ENCODE assay signal across 9 cellular contexts in genomic region chr16:71927383-71927782, GRCh38. TPM values are rescaled to one million over a fixed set of nuclear protein-coding genes. Genes with fewer than 3 reads are reported as not detected.
A peak's percentile ranks its signal among the peaks of the same experiment; 100 is the strongest.
DNase-seq lines count a peak whose midpoint lies in the region; ATAC-seq and TF ChIP-seq lines count a peak whose summit lies in the region.
"Had no signal": no experiment of that assay in that cellular context is flagged by ENCODE, and none has a peak within 500 bp of the region (broad histone marks: within the 10 kb centered on the region; RNA-seq: fewer than 3 reads in every experiment).

No MANE protein-coding gene starts in this region.

- DNase-seq in CD8-positive, alpha-beta T cell: no peak
- DNase-seq in NCI-H446 treated with DMSO at 0.1 percent for 48 hours (lab: John Stamatoyannopoulos, UW) (peak; percentile 69), epithelial cell of proximal tubule (ENCODE audit: low read depth) (peak; percentile 59), non-pigmented ciliary epithelial cell (ENCODE audit: low read depth) (peak; percentile 68), T-helper 9 cell (no peak), NCI-H2107 (lab: John Stamatoyannopoulos, UW) (no peak)
- DNase-seq: activated naive CD8-positive, alpha-beta T cell treated with anti-CD3 and anti-CD28 coated beads, Interleukin-2, amount 10 ng/mL, durations not matched to agents 7 days and 5 days had no signal

- H3K9me3 Mint-ChIP-seq in CD8-positive, alpha-beta T cell: no peaks in the 10 kb centered on the region
- H3K9me3 Mint-ChIP-seq in stimulated activated memory B cell treated with anti-CD40 and anti-IgM and Interleukin-4, amounts not matched to agents 10 μg/mL and 1 μg/mL and 100 μg/mL, for 72 hours: no peaks in the 10 kb centered on the region
- H3K9me3 Mint-ChIP-seq: activated naive CD8-positive, alpha-beta T cell treated with anti-CD3 and anti-CD28 coated beads, Interleukin-2, amount 10 ng/mL, durations not matched to agents 7 days and 5 days had no signal

- peak overlapping the region; percentile 30 for H3K27ac Mint-ChIP-seq in CD8-positive, alpha-beta T cell
- H3K27ac Mint-ChIP-seq in stimulated activated memory B cell treated with anti-CD40 and anti-IgM and Interleukin-4, amounts not matched to agents 10 μg/mL and 1 μg/mL and 100 μg/mL, for 72 hours: no peak overlapping the region

- H3K9me3 ChIP-seq in CD8-positive, alpha-beta T cell (ENCODE audit: low read length): no peaks in the 10 kb centered on the region

- H3K27ac ChIP-seq in CD8-positive, alpha-beta T cell (ENCODE audit: low read depth, low read length): no peak overlapping the region

- intact Hi-C loops in CD8-positive, alpha-beta T cell (cut with DNase I, micrococcal nuclease): no loop called here

- H3K27me3 ChIP-seq in CD8-positive, alpha-beta T cell (ENCODE audit: insufficient read depth, low read length): no peaks in the 10 kb centered on the region

- TF ChIP-seq CTCF in CD8-positive, alpha-beta T cell (IDR thresholded peaks at IDR 0.05): no peak
- no peak for TF ChIP-seq CTCF in epithelial cell of proximal tubule (conservative IDR thresholded peaks at IDR 0.05; ENCODE audit: low read depth, low read length)

- peaks cover 80% of the 10 kb centered on the region for H3K36me3 Mint-ChIP-seq in CD8-positive, alpha-beta T cell
- H3K36me3 Mint-ChIP-seq in stimulated activated memory B cell treated with anti-CD40 and anti-IgM and Interleukin-4, amounts not matched to agents 10 μg/mL and 1 μg/mL and 100 μg/mL, for 72 hours: peaks cover 35% of the 10 kb centered on the region

- CTCF ChIA-PET in CD8-positive, alpha-beta T cell (lab: Charles Lee): no interaction called here

- H3K4me3 ChIP-seq in CD8-positive, alpha-beta T cell (ENCODE audit: low read depth, low read length): no peak overlapping the region
- no peak overlapping the region for H3K4me3 ChIP-seq in epithelial cell of proximal tubule (ENCODE audit: low read depth, low read length)

- H3K27me3 Mint-ChIP-seq in CD8-positive, alpha-beta T cell (ENCODE audit: low read depth): no peaks in the 10 kb centered on the region
- no peaks in the 10 kb centered on the region for H3K27me3 Mint-ChIP-seq in stimulated activated memory B cell treated with anti-CD40 and anti-IgM and Interleukin-4, amounts not matched to agents 10 μg/mL and 1 μg/mL and 100 μg/mL, for 72 hours
- H3K27me3 Mint-ChIP-seq: activated naive CD8-positive, alpha-beta T cell treated with anti-CD3 and anti-CD28 coated beads, Interleukin-2, amount 10 ng/mL, durations not matched to agents 7 days and 5 days had no signal

- ATAC-seq in CD8-positive, alpha-beta T cell: no peak
- ATAC-seq in HG02970 (IDR thresholded peaks at IDR 0.05; ENCODE audit: low FRiP score, unreplicated experiment): no peak
- no peak for ATAC-seq in stimulated activated memory B cell treated with anti-CD40 and anti-IgM and Interleukin-4, amounts not matched to agents 10 μg/mL and 1 μg/mL and 100 μg/mL, for 72 hours

- no peak overlapping the region for H3K4me3 Mint-ChIP-seq in CD8-positive, alpha-beta T cell
- H3K4me3 Mint-ChIP-seq in stimulated activated memory B cell treated with anti-CD40 and anti-IgM and Interleukin-4, amounts not matched to agents 10 μg/mL and 1 μg/mL and 100 μg/mL, for 72 hours: no peak overlapping the region
- H3K4me3 Mint-ChIP-seq: activated naive CD8-positive, alpha-beta T cell treated with anti-CD3 and anti-CD28 coated beads, Interleukin-2, amount 10 ng/mL, durations not matched to agents 7 days and 5 days had no signal

- peaks cover 18% of the 10 kb centered on the region for H3K4me1 Mint-ChIP-seq in CD8-positive, alpha-beta T cell (ENCODE audit: low read depth)
- peaks cover 7% of the 10 kb centered on the region for H3K4me1 Mint-ChIP-seq in stimulated activated memory B cell treated with anti-CD40 and anti-IgM and Interleukin-4, amounts not matched to agents 10 μg/mL and 1 μg/mL and 100 μg/mL, for 72 hours

- no peaks in the 10 kb centered on the region for H3K4me1 ChIP-seq in CD8-positive, alpha-beta T cell (ENCODE audit: insufficient read depth, low read length)

- peaks cover 38% of the 10 kb centered on the region for H3K36me3 ChIP-seq in CD8-positive, alpha-beta T cell (ENCODE audit: insufficient read depth, low read length)

- POLR2A ChIA-PET in CD8-positive, alpha-beta T cell (lab: Charles Lee): no interaction called here

RNA-seq across cellular contexts. Expression of gene IST1, which starts 32.1 kb away (rescaled TPM):
- 100 to 1,000 TPM; 460 to 476 TPM for total RNA-seq in CD8-positive, alpha-beta T cell
- 145 and 211 TPM in 2 replicates for total RNA-seq in epithelial cell of proximal tubule

RNA-seq across cellular contexts. Expression of gene ZNF821, which starts 43.4 kb away (rescaled TPM):
- 10 to 100 TPM in 1 of 2 experiments, 1 to 10 TPM in 1; 8.4 to 10.1 TPM for total RNA-seq in CD8-positive, alpha-beta T cell
- total RNA-seq in epithelial cell of proximal tubule: 6.4 and 17.6 TPM in 2 replicates

Comparison
In these comparisons a context has a peak if more than half of its experiments do, and no peak if none do; other contexts are left out.
1. DNase-seq: peak in NCI-H446 treated with DMSO at 0.1 percent for 48 hours (single experiment), epithelial cell of proximal tubule (single experiment) and non-pigmented ciliary epithelial cell (single experiment); none in CD8-positive, alpha-beta T cell (0 of 7), T-helper 9 cell (single experiment) and NCI-H2107 (single experiment).